Comparison of ENCODE assay signal across 17 cellular contexts in genomic region chr6:135522975-135523692, GRCh38. TPM values are rescaled to one million over a fixed set of nuclear protein-coding genes. Genes with fewer than 3 reads are reported as not detected.
DNase-seq lines count a peak whose midpoint lies in the region; ATAC-seq and TF ChIP-seq lines count a peak whose summit lies in the region.
"Had no signal": no experiment of that assay in that cellular context is flagged by ENCODE, and none has a peak within 500 bp of the region (broad histone marks: within the 10 kb centered on the region; RNA-seq: fewer than 3 reads in every experiment).

No MANE protein-coding gene starts in this region.

- no peaks in the 10 kb centered on the region for H3K27me3 ChIP-seq in body of pancreas
- H3K27me3 ChIP-seq in lower lobe of right lung (ENCODE audit: low read depth), result no peaks in the 10 kb centered on the region

- no peaks in the 10 kb centered on the region for H3K9me3 ChIP-seq in body of pancreas
- H3K9me3 ChIP-seq in lower lobe of right lung, result no peaks in the 10 kb centered on the region
- H3K9me3 ChIP-seq: psoas muscle had no signal

- WGBS in body of pancreas, 2 donors, result 43 to 49% methylated on average over 6 of the region's 6 CpGs

- peak; percentile 47 for DNase-seq in ELR (ENCODE audit: low read depth)
- peak; percentile 74 for DNase-seq in NCI-H146 treated with DMSO at 0.1 percent for 48 hours (lab: John Stamatoyannopoulos, UW; ENCODE audit: unreplicated experiment)
- DNase-seq in body of pancreas, result no peak
- DNase-seq in lower lobe of right lung, result no peak
- no peak for DNase-seq in stimulated activated naive CD4-positive, alpha-beta T cell (lab: John Stamatoyannopoulos, UW)
- no peak for DNase-seq in NCI-H510A (lab: John Stamatoyannopoulos, UW)
- DNase-seq in hepatic stellate cell (ENCODE audit: low spot score), result no peak
- DNase-seq: activated CD4-positive, CD25-positive, alpha-beta regulatory T cell treated with anti-CD3 and anti-CD28 coated beads, Interleukin-2, amount 50 U/mL, for 72 hours; activated T-cell treated with anti-CD3 and anti-CD28 coated beads, Interleukin-2, amount 50 U/mL, for 4 hours; aorta; CD4-positive, alpha-beta T cell; effector CD8-positive, alpha-beta T cell; NCI-H1105 treated with DMSO at 0.1 percent for 48 hours; psoas muscle; stimulated activated CD4-positive, alpha-beta T cell treated with anti-CD3 and anti-CD28 coated beads, Interleukin-2, amount 100 ng/mL, for 48 hours; SW 1271 had no signal

- H3K36me3 ChIP-seq in body of pancreas (replicated peaks in 1 of 2; ENCODE audit: insufficient read depth in 1 of 2, low read depth in 2 of 2), result no peaks in the 10 kb centered on the region
- no peaks in the 10 kb centered on the region for H3K36me3 ChIP-seq in lower lobe of right lung

- TF ChIP-seq POLR2A in body of pancreas (IDR thresholded peaks at IDR 0.05), result no peak

- peaks cover 8% of the 10 kb centered on the region for H3K4me1 ChIP-seq in body of pancreas
- no peaks in the 10 kb centered on the region for H3K4me1 ChIP-seq in lower lobe of right lung
- H3K4me1 ChIP-seq: psoas muscle had no signal

- H3K27ac ChIP-seq in body of pancreas (no peak overlapping the region), lower lobe of right lung (no peak overlapping the region)
- H3K27ac ChIP-seq: psoas muscle had no signal

- TF ChIP-seq CTCF in body of pancreas (IDR thresholded peaks at IDR 0.05) (no peak), lower lobe of right lung (IDR thresholded peaks at IDR 0.05) (no peak)

- H3K4me3 ChIP-seq in body of pancreas (no peak overlapping the region), lower lobe of right lung (no peak overlapping the region)
- H3K4me3 ChIP-seq: psoas muscle had no signal

- intact Hi-C loops in body of pancreas (cut with DNase I), result no loop called here
- intact Hi-C loops in lower lobe of right lung (cut with DNase I), result no loop called here

- ATAC-seq in body of pancreas, result peak; percentile 90
- peak; percentile 23 to 24 for ATAC-seq in lower lobe of right lung
- no peak for ATAC-seq in HG03520 (IDR thresholded peaks at IDR 0.05; ENCODE audit: unreplicated experiment)
- ATAC-seq: activated T-cell treated with anti-CD3 and anti-CD28 coated beads, Interleukin-2, amount 50 U/mL, for 4 hours; psoas muscle had no signal

RNA-seq across cellular contexts. Expression of gene AHI1, which starts 25.6 kb away (rescaled TPM):
- 100 to 1,000 TPM in 1 of 2 donors, 10 to 100 TPM in 1; 20.2 to 107 TPM for total RNA-seq in body of pancreas
- total RNA-seq in lower lobe of right lung, result 31.7 TPM

Comparison
In these comparisons a context has a peak if more than half of its experiments do, and no peak if none do; other contexts are left out.
1. DNase-seq: peak in ELR (single experiment) and NCI-H146 treated with DMSO at 0.1 percent for 48 hours (single experiment); none in body of pancreas (0 of 4), lower lobe of right lung (single experiment), stimulated activated naive CD4-positive, alpha-beta T cell (0 of 6), NCI-H510A (single experiment) and hepatic stellate cell (single experiment).